14 cellular contexts compared by ENCODE assay signal in the genomic region with DNA sequence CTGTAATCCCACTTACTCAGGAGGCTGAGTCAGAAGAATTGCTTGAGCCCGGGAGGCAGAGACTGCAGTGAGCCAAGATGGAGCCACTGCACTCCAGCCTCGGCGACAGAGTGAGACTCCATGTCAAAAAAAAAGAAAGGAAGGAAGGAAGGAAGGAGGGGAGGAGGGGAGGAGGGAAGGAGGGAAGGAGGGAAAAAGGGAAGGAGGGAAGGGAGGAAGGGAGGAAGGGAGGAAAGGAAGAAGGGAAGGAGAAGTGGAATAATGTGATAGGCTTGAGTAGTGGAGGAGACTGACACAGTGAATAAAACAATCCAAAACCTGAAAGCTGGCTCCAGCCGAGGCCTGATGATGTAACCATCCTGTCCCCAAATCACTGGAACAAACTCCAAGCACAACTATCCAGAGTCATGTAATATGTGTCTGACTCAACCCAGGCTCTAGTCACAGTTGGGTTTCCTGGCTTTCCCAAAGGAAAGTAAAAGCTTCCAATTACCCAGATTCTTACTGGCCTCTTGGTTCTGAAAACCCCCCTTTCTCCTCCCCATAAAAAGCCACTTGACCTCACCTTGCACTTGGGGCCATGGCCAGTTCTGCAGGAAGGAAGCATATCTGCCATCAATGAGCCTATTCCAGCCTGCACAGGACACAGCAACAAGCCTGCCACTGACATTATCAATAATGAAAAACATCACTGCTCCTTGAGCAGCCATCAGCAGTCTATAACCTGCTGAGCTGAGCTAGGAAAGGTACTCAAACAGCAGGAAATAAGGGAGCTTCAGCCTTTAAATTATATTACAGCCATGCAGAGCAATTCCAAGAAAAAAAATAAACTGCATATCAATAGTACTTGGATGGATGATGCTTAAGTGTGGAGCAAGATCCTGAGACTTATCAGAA. TPM values are rescaled to one million over a fixed set of nuclear protein-coding genes. Genes with fewer than 3 reads are reported as not detected.
DNase-seq lines count a peak whose midpoint lies in the region; ATAC-seq and TF ChIP-seq lines count a peak whose summit lies in the region.
"Had no signal": no experiment of that assay in that cellular context is flagged by ENCODE, and none has a peak within 500 bp of the region (broad histone marks: within the 10 kb centered on the region; RNA-seq: fewer than 3 reads in every experiment).

No MANE protein-coding gene starts in this region.

- DNase-seq in Right ventricle myocardium inferior (ENCODE audit: missing footprints): no peak
- DNase-seq in cardiac septum (ENCODE audit: low spot score): no peak
- DNase-seq in coronary artery (ENCODE audit: low spot score): no peak
- no peak for DNase-seq in left lobe of liver (ENCODE audit: low spot score)
- DNase-seq in aorta: no peak
- no peak for DNase-seq in activated CD8-positive, alpha-beta memory T cell treated with anti-CD3 and anti-CD28 coated beads, Interleukin-2, amount 50 U/mL, for 4 hours
- no peak for DNase-seq in stimulated activated CD4-positive, alpha-beta T cell treated with anti-CD3 and anti-CD28 coated beads, Interleukin-2, amount 100 ng/mL, for 24 hours
- no peak for DNase-seq in mesothelial cell of epicardium (ENCODE audit: low spot score in 2 of 2, unreplicated experiment in 2 of 2)
- DNase-seq: head of caudate nucleus, KBM-7, NCI-H2081 treated with DMSO at 0.1 percent for 48 hours, PC-9 had no signal

- no peak overlapping the region for H3K27ac Mint-ChIP-seq in mesothelial cell of epicardium
- H3K27ac Mint-ChIP-seq: activated T-helper 17 cell treated with anti-CD3 and anti-CD28 coated beads, Interleukin-2, amount 50 U/mL, for 72 hours had no signal

- no peak overlapping the region for H3K4me3 Mint-ChIP-seq in mesothelial cell of epicardium
- H3K4me3 Mint-ChIP-seq: activated T-helper 17 cell treated with anti-CD3 and anti-CD28 coated beads, Interleukin-2, amount 50 U/mL, for 72 hours had no signal

- H3K36me3 Mint-ChIP-seq in mesothelial cell of epicardium: no peaks in the 10 kb centered on the region

- no peaks in the 10 kb centered on the region for H3K27me3 Mint-ChIP-seq in mesothelial cell of epicardium (ENCODE audit: low read depth)

- 22 to 34% methylated on average over 4 of the region's 4 CpGs for WGBS in aorta, 2 donors

- no peaks in the 10 kb centered on the region for H3K27me3 ChIP-seq in aorta (ENCODE audit: control insufficient read depth in 1 of 2, insufficient read depth in 2 of 2, low read length in 1 of 2)

- peaks cover 0 to 2% of the 10 kb centered on the region in 2 donors for H3K4me1 ChIP-seq in aorta (ENCODE audit: control insufficient read depth in 1 of 2, insufficient read depth in 2 of 2, low read length in 2 of 2)

- intact Hi-C loops in Right ventricle myocardium inferior (cut with DNase I) (loop anchor here (2.0 to 5.0 kb wide), 2 partner anchors 37 to 45 kb away; no protein-coding TSS in a partner anchor), cardiac septum (cut with DNase I) (loop anchor here (5.0 kb wide), 1 partner anchor 37 kb away; no protein-coding TSS in a partner anchor), aorta (cut with DNase I) (no loop called here)

- H3K9me3 Mint-ChIP-seq in mesothelial cell of epicardium: peaks cover 6% of the 10 kb centered on the region
- H3K9me3 Mint-ChIP-seq: activated T-helper 17 cell treated with anti-CD3 and anti-CD28 coated beads, Interleukin-2, amount 50 U/mL, for 72 hours had no signal

- peak; percentile 88 for ATAC-seq in Right ventricle myocardium inferior
- peak; percentile 74 for ATAC-seq in left lobe of liver
- ATAC-seq in aorta (ENCODE audit: low FRiP score): peak; percentile 90
- ATAC-seq: activated T-helper 17 cell treated with anti-CD3 and anti-CD28 coated beads, Interleukin-2, amount 50 U/mL, for 72 hours had no signal

- H3K36me3 ChIP-seq in aorta (ENCODE audit: control insufficient read depth in 1 of 2, insufficient read depth in 2 of 2, low read length in 1 of 2): no peaks in the 10 kb centered on the region

- H3K27ac ChIP-seq in coronary artery (peak overlapping the region; percentile 58 to 71), aorta (ENCODE audit: low read depth in 1 of 2, low read length in 2 of 2) (peak overlapping the region in 1 of 2 donors; percentile 85)
- H3K27ac ChIP-seq: 22Rv1, PC-9 had no signal

- H3K4me3 ChIP-seq in coronary artery (no peak overlapping the region), aorta (ENCODE audit: low read length in 2 of 2) (no peak overlapping the region)
- H3K4me3 ChIP-seq: PC-9 had no signal

- TF ChIP-seq CTCF in coronary artery (IDR thresholded peaks at IDR 0.05) (no peak), mesothelial cell of epicardium (IDR thresholded peaks at IDR 0.05; ENCODE audit: unreplicated experiment) (no peak)

- no peaks in the 10 kb centered on the region for H3K9me3 ChIP-seq in aorta (ENCODE audit: control insufficient read depth, low read length)

- H3K4me1 Mint-ChIP-seq in mesothelial cell of epicardium: peaks cover 23% of the 10 kb centered on the region

RNA-seq across cellular contexts. Expression of a gene that starts 48.3 kb away (rescaled TPM):
- 2.1 TPM for total RNA-seq in Right ventricle myocardium inferior
- 3.2 TPM for total RNA-seq in cardiac septum
- 0.23 TPM for total RNA-seq in left lobe of liver
- 1 to 10 TPM; 3.9 to 4.5 TPM for total RNA-seq in aorta
- polyA plus RNA-seq in aorta: 1 to 10 TPM; 3.3 to 5.3 TPM
- total RNA-seq in mesothelial cell of epicardium: 8.5 to 9.4 TPM (median 9.1 TPM) in 3 replicates

Comparison
In these comparisons a context has a peak if more than half of its experiments do, and no peak if none do; other contexts are left out.
1. intact Hi-C loops: an anchor here in Right ventricle myocardium inferior (2.0 to 5.0 kb wide) and cardiac septum (5.0 kb wide); none called in aorta.